ENCODE assay signal across 9 cellular contexts in genomic region chr6:138106665-138107077, GRCh38. TPM values are rescaled to one million over a fixed set of nuclear protein-coding genes. Genes with fewer than 3 reads are reported as not detected.
A peak's percentile ranks its signal among the peaks of the same experiment; 100 is the strongest.
DNase-seq lines count a peak whose midpoint lies in the region; ATAC-seq and TF ChIP-seq lines count a peak whose summit lies in the region.
"Had no signal": no experiment of that assay in that cellular context is flagged by ENCODE, and none has a peak within 500 bp of the region (broad histone marks: within the 10 kb centered on the region; RNA-seq: fewer than 3 reads in every experiment).

No MANE protein-coding gene starts in this region.

- intact Hi-C loops in ascending aorta (cut with DNase I) (loop anchor here (5.0 kb wide), 4 partner anchors 239 to 666 kb away; partner anchors contain the start of genes CCDC28A, HEBP2 and TNFAIP3), thyroid gland (cut with DNase I) (loop anchor here (5.0 kb wide), 1 partner anchor 399 kb away; no protein-coding TSS in a partner anchor)

- no peaks in the 10 kb centered on the region for H3K36me3 ChIP-seq in ascending aorta
- no peaks in the 10 kb centered on the region for H3K36me3 ChIP-seq in liver (ENCODE audit: control insufficient read depth in 4 of 4, insufficient read depth in 3 of 4, low read depth in 1 of 4, low read length in 3 of 4)
- H3K36me3 ChIP-seq in thyroid gland, result no peaks in the 10 kb centered on the region

- no peak for ATAC-seq in activated T-cell treated with anti-CD3 and anti-CD28 coated beads, Interleukin-2, amount 50 U/mL, for 72 hours (replicated peaks in 1 of 2)

- no peaks in the 10 kb centered on the region for H3K4me1 ChIP-seq in ascending aorta
- peaks cover 0 to 24% (median 10%) of the 10 kb centered on the region in 4 donors for H3K4me1 ChIP-seq in liver (ENCODE audit: control insufficient read depth in 4 of 4, insufficient read depth in 4 of 4, low read length in 3 of 4)
- H3K4me1 ChIP-seq in thyroid gland, result peaks cover 0 to 10% of the 10 kb centered on the region in 2 donors

- no peak for DNase-seq in activated T-cell treated with anti-CD3 and anti-CD28 coated beads, Interleukin-2, amount 50 U/mL, for 72 hours
- no peak for DNase-seq in activated T-cell treated with anti-CD3 and anti-CD28 coated beads, Interleukin-2, amount 50 U/mL, for 1 hour
- DNase-seq in ascending aorta (ENCODE audit: low spot score in 2 of 2), result no peak
- DNase-seq in thyroid gland, result no peak
- no peak for DNase-seq in DMS53 treated with DMSO at 0.1 percent for 48 hours (lab: John Stamatoyannopoulos, UW; ENCODE audit: unreplicated experiment)
- DNase-seq in NCI-H2171 treated with DMSO at 0.1 percent for 48 hours (lab: John Stamatoyannopoulos, UW), result no peak
- no peak for DNase-seq in OCI-M2 (lab: John Stamatoyannopoulos, UW; ENCODE audit: unreplicated experiment)
- DNase-seq: DND-41 had no signal

- no peaks in the 10 kb centered on the region for H3K9me3 Mint-ChIP-seq in activated T-cell treated with anti-CD3 and anti-CD28 coated beads, Interleukin-2, amount 50 U/mL, for 72 hours

- peaks cover 16% of the 10 kb centered on the region for H3K4me1 Mint-ChIP-seq in activated T-cell treated with anti-CD3 and anti-CD28 coated beads, Interleukin-2, amount 50 U/mL, for 72 hours (ENCODE audit: low read depth)

- H3K36me3 Mint-ChIP-seq in activated T-cell treated with anti-CD3 and anti-CD28 coated beads, Interleukin-2, amount 50 U/mL, for 72 hours (ENCODE audit: insufficient read depth in 2 of 2), result peaks cover 0 to 1% of the 10 kb centered on the region in 2 donors

- H3K27ac Mint-ChIP-seq in activated T-cell treated with anti-CD3 and anti-CD28 coated beads, Interleukin-2, amount 50 U/mL, for 72 hours, result peak overlapping the region; percentile 64

- TF ChIP-seq CTCF in ascending aorta (IDR thresholded peaks at IDR 0.05), result no peak
- no peak for TF ChIP-seq CTCF in liver (IDR thresholded peaks at IDR 0.05; ENCODE audit: low read depth, low read length, missing input control)
- no peak for TF ChIP-seq CTCF in thyroid gland (IDR thresholded peaks at IDR 0.05)

- H3K4me3 ChIP-seq in ascending aorta (peak overlapping the region; percentile 66 to 81), liver (ENCODE audit: low read depth in 1 of 3, low read length in 3 of 3) (peak overlapping the region; percentile 19 to 79 (median 75)), thyroid gland (replicated peaks in 1 of 3) (peak overlapping the region; percentile 44 to 94 (median 80))

- H3K27me3 Mint-ChIP-seq in activated T-cell treated with anti-CD3 and anti-CD28 coated beads, Interleukin-2, amount 50 U/mL, for 72 hours (ENCODE audit: low read depth), result peaks cover 46% of the 10 kb centered on the region

- H3K27me3 ChIP-seq in ascending aorta (no peaks in the 10 kb centered on the region), liver (ENCODE audit: control insufficient read depth in 4 of 4, insufficient read depth in 4 of 4, low read length in 3 of 4) (no peaks in the 10 kb centered on the region), thyroid gland (no peaks in the 10 kb centered on the region)

- H3K27ac ChIP-seq in ascending aorta (peak overlapping the region; percentile 48 to 67), liver (ENCODE audit: low read depth in 1 of 2, low read length in 2 of 2) (peak overlapping the region; percentile 95), thyroid gland (peak overlapping the region; percentile 80 to 89 (median 83))

- H3K4me3 Mint-ChIP-seq in activated T-cell treated with anti-CD3 and anti-CD28 coated beads, Interleukin-2, amount 50 U/mL, for 72 hours, result peak overlapping the region; percentile 90 to 95

- H3K9ac ChIP-seq in liver (ENCODE audit: low read depth in 1 of 2, low read length in 2 of 2), result peak overlapping the region; percentile 84 to 98

- TF ChIP-seq POLR2A in thyroid gland (IDR thresholded peaks at IDR 0.05), result no peak

- no peaks in the 10 kb centered on the region for H3K9me3 ChIP-seq in ascending aorta
- H3K9me3 ChIP-seq in liver (ENCODE audit: control insufficient read depth in 4 of 4, low read length in 3 of 4), result no peaks in the 10 kb centered on the region
- no peaks in the 10 kb centered on the region for H3K9me3 ChIP-seq in thyroid gland

- 3% methylated on average over 17 of the region's 17 CpGs for WGBS in liver
- WGBS in thyroid gland, 2 donors, result 4% methylated on average over 15 to 17 of the region's 17 CpGs

- TF ChIP-seq RAD21 in liver (IDR thresholded peaks at IDR 0.05), result no peak

TF ChIP-seq in liver, 16 proteins besides CTCF, POLR2A, EP300 and RAD21:
- TF ChIP-seq SP1 (IDR thresholded peaks at IDR 0.05), result no peak
- no peak for TF ChIP-seq HNF4A (conservative IDR thresholded peaks at IDR 0.05)
- no peak for TF ChIP-seq HNF4G (IDR thresholded peaks at IDR 0.05)
- TF ChIP-seq REST (IDR thresholded peaks at IDR 0.05), result no peak
- no peak for TF ChIP-seq ZBTB33 (IDR thresholded peaks at IDR 0.05)
- no peak for TF ChIP-seq JUND (IDR thresholded peaks at IDR 0.05)
- no peak for TF ChIP-seq RXRA (IDR thresholded peaks at IDR 0.05)

RNA-seq across cellular contexts. Expression of gene PERP, which starts 0.5 kb away (rescaled TPM):
- total RNA-seq in activated T-cell treated with anti-CD3 and anti-CD28 coated beads, Interleukin-2, amount 50 U/mL, for 72 hours, result 1 to 10 TPM; 4.6 to 8.5 TPM
- total RNA-seq in ascending aorta (14.5 TPM), liver (10 to 100 TPM; 14.7 to 23.8 TPM), thyroid gland (10 to 100 TPM; 26.4 to 47.8 (median 31.2) TPM)
- polyA plus RNA-seq in liver, result 10 to 100 TPM; 36.8 to 57.8 TPM

RNA-seq across cellular contexts. Expression of gene ARFGEF3, which starts 55.1 kb away (rescaled TPM):
- total RNA-seq in activated T-cell treated with anti-CD3 and anti-CD28 coated beads, Interleukin-2, amount 50 U/mL, for 72 hours, result under 1 TPM; 0.53 to 0.76 TPM
- total RNA-seq in ascending aorta (1.8 TPM), liver (under 1 TPM; 0.19 to 0.33 TPM), thyroid gland (1 to 10 TPM; 2.4 to 7.2 (median 4.4) TPM)
- polyA plus RNA-seq in liver, result under 1 TPM; 0.06 to 0.13 TPM
